ENCODE assay signal across 1 cellular context in the genomic region with DNA sequence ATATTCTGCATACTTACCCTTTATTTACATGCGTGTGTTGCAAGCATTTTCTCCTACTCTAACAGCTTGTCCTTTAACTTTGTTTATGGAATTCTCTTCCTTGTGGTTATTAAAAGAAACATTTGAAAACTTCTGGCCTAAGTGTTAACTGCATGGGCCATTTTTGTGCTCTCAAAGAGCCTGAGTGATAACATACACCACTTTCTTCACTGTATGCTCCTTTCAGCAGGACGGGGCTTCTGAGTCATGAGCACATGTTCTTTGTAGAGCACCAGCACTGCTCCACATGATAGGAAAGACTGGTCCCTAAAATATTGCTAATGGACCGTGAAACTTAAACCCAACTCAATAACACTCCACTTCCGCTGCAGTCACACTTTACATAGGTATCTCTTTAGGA.
TF ChIP-seq lines count a peak whose summit lies in the region.

No MANE protein-coding gene starts in this region.

TF ChIP-seq in GM23338, 12 proteins besides CTCF, POLR2A, EP300 and RAD21 (continued from another document):
- TF ChIP-seq, protein P1, sequence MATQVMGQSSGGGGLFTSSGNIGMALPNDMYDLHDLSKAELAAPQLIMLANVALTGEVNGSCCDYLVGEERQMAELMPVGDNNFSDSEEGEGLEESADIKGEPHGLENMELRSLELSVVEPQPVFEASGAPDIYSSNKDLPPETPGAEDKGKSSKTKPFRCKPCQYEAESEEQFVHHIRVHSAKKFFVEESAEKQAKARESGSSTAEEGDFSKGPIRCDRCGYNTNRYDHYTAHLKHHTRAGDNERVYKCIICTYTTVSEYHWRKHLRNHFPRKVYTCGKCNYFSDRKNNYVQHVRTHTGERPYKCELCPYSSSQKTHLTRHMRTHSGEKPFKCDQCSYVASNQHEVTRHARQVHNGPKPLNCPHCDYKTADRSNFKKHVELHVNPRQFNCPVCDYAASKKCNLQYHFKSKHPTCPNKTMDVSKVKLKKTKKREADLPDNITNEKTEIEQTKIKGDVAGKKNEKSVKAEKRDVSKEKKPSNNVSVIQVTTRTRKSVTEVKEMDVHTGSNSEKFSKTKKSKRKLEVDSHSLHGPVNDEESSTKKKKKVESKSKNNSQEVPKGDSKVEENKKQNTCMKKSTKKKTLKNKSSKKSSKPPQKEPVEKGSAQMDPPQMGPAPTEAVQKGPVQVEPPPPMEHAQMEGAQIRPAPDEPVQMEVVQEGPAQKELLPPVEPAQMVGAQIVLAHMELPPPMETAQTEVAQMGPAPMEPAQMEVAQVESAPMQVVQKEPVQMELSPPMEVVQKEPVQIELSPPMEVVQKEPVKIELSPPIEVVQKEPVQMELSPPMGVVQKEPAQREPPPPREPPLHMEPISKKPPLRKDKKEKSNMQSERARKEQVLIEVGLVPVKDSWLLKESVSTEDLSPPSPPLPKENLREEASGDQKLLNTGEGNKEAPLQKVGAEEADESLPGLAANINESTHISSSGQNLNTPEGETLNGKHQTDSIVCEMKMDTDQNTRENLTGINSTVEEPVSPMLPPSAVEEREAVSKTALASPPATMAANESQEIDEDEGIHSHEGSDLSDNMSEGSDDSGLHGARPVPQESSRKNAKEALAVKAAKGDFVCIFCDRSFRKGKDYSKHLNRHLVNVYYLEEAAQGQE (IDR thresholded peaks at IDR 0.05; ENCODE audit: unreplicated experiment), result no peak
TF ChIP-seq in GM23338: peak in this region for 0.
